31 cellular contexts compared by ENCODE assay signal in the genomic region with DNA sequence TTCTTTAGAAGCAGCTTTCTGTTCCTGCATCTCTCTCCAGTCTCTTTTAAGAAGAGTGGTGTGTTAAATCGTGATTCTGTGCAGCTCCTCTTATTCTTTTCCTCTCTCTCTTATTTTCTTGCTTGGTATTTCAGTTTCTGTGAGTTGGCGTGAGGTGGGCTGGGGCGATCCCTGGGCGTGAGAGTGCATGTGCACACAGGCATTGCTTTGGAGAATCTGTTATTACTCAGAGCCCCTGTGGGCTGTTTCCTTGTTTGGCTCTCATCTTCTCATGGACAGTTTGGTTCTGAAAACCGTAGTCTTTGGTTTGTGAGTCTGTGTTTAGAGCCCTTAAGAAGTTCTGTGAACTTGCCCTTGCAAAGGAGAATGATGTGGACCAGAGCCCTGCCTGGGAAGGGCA.
DNase-seq lines count a peak whose midpoint lies in the region; ATAC-seq and TF ChIP-seq lines count a peak whose summit lies in the region.
"Had no signal": no experiment of that assay in that cellular context is flagged by ENCODE, and none has a peak within 500 bp of the region (broad histone marks: within the 10 kb centered on the region; RNA-seq: fewer than 3 reads in every experiment).

No MANE protein-coding gene starts in this region.

- H3K27ac ChIP-seq in endodermal cell (ENCODE audit: low read depth, low read length) (no peak overlapping the region), suprapubic skin (no peak overlapping the region), right atrium auricular region (no peak overlapping the region)
- H3K27ac ChIP-seq: heart left ventricle, HL-60, psoas muscle, thyroid gland, WERI-Rb-1 had no signal

- CTCF ChIA-PET in GM10248 (lab: Yijun Ruan, JAX) = no interaction called here

- no peaks in the 10 kb centered on the region for H3K27me3 Mint-ChIP-seq in endodermal cell (ENCODE audit: insufficient read depth)
- H3K27me3 Mint-ChIP-seq: activated CD4-positive, alpha-beta T cell treated with anti-CD3 and anti-CD28 coated beads, Interleukin-2, amount 10 ng/mL, durations not matched to agents 7 days and 5 days; stimulated activated naive CD8-positive, alpha-beta T cell treated with anti-CD3 and anti-CD28 coated beads, Interleukin-15, Interleukin-2, amounts not matched to agents 100 ng/mL and 50 ng/mL, for 24 hours had no signal

- TF ChIP-seq CTCF in GM10248 (IDR thresholded peaks at IDR 0.05; ENCODE audit: control extremely low read depth, extremely low read depth, low read depth, missing control alignments) = no peak
- TF ChIP-seq CTCF in endodermal cell (conservative IDR thresholded peaks at IDR 0.05) = no peak
- no peak for TF ChIP-seq CTCF in suprapubic skin (IDR thresholded peaks at IDR 0.05)
- no peak for TF ChIP-seq CTCF in right atrium auricular region (IDR thresholded peaks at IDR 0.05)

- H3K4me3 Mint-ChIP-seq in endodermal cell = no peak overlapping the region
- H3K4me3 Mint-ChIP-seq: activated CD4-positive, alpha-beta T cell treated with anti-CD3 and anti-CD28 coated beads, Interleukin-2, amount 10 ng/mL, durations not matched to agents 7 days and 5 days; activated T-cell treated with anti-CD3 and anti-CD28 coated beads, Interleukin-2, amount 50 U/mL, for 4 hours; brain; CD8-positive, alpha-beta T cell; naive thymus-derived CD8-positive, alpha-beta T cell; stimulated activated naive CD8-positive, alpha-beta T cell treated with anti-CD3 and anti-CD28 coated beads, Interleukin-15, Interleukin-2, amounts not matched to agents 100 ng/mL and 50 ng/mL, for 24 hours had no signal

- peak; percentile 90 for ATAC-seq in GM18868 (IDR thresholded peaks at IDR 0.05; ENCODE audit: unreplicated experiment)
- ATAC-seq in HG02885 (IDR thresholded peaks at IDR 0.05; ENCODE audit: poor library complexity, unreplicated experiment) = peak; percentile 94
- ATAC-seq in GM19452 (IDR thresholded peaks at IDR 0.05; ENCODE audit: unreplicated experiment) = no peak
- ATAC-seq: activated T-cell treated with anti-CD3 and anti-CD28 coated beads, Interleukin-2, amount 50 U/mL, for 4 hours; CD8-positive, alpha-beta T cell; esophagus mucosa; heart left ventricle; HepG2; naive thymus-derived CD8-positive, alpha-beta T cell; psoas muscle had no signal

- peaks cover 2% of the 10 kb centered on the region for H3K4me1 Mint-ChIP-seq in endodermal cell
- H3K4me1 Mint-ChIP-seq: activated CD4-positive, alpha-beta T cell treated with anti-CD3 and anti-CD28 coated beads, Interleukin-2, amount 10 ng/mL, durations not matched to agents 7 days and 5 days; naive thymus-derived CD8-positive, alpha-beta T cell had no signal

- H3K4me1 ChIP-seq in endodermal cell (ENCODE audit: control insufficient read depth, insufficient read depth, low read length) = no peaks in the 10 kb centered on the region
- H3K4me1 ChIP-seq in suprapubic skin = no peaks in the 10 kb centered on the region
- H3K4me1 ChIP-seq in right atrium auricular region = no peaks in the 10 kb centered on the region
- H3K4me1 ChIP-seq: heart left ventricle, psoas muscle, thyroid gland had no signal

- H3K36me3 Mint-ChIP-seq in endodermal cell (ENCODE audit: low read depth) = peaks cover 5% of the 10 kb centered on the region
- H3K36me3 Mint-ChIP-seq: brain; CD8-positive, alpha-beta T cell; naive thymus-derived CD8-positive, alpha-beta T cell had no signal

- H3K27me3 ChIP-seq in endodermal cell (ENCODE audit: control insufficient read depth, insufficient read depth, low read length, poor library complexity, severe bottlenecking) (no peaks in the 10 kb centered on the region), suprapubic skin (no peaks in the 10 kb centered on the region), right atrium auricular region (no peaks in the 10 kb centered on the region)
- H3K27me3 ChIP-seq: heart left ventricle, thyroid gland had no signal

- H3K9me3 ChIP-seq in endodermal cell (ENCODE audit: control insufficient read depth, low read length) (peaks cover 8% of the 10 kb centered on the region), suprapubic skin (no peaks in the 10 kb centered on the region), right atrium auricular region (no peaks in the 10 kb centered on the region)
- H3K9me3 ChIP-seq: heart left ventricle, psoas muscle, thyroid gland had no signal

- H3K9me3 Mint-ChIP-seq in endodermal cell = peaks cover 34% of the 10 kb centered on the region
- H3K9me3 Mint-ChIP-seq: activated CD4-positive, alpha-beta T cell treated with anti-CD3 and anti-CD28 coated beads, Interleukin-2, amount 10 ng/mL, durations not matched to agents 7 days and 5 days; CD8-positive, alpha-beta T cell; stimulated activated naive CD8-positive, alpha-beta T cell treated with anti-CD3 and anti-CD28 coated beads, Interleukin-15, Interleukin-2, amounts not matched to agents 100 ng/mL and 50 ng/mL, for 24 hours had no signal

- H3K27ac Mint-ChIP-seq in endodermal cell = no peak overlapping the region
- H3K27ac Mint-ChIP-seq: activated CD4-positive, alpha-beta T cell treated with anti-CD3 and anti-CD28 coated beads, Interleukin-2, amount 10 ng/mL, durations not matched to agents 7 days and 5 days; brain; CD8-positive, alpha-beta T cell; naive thymus-derived CD8-positive, alpha-beta T cell; stimulated activated naive CD8-positive, alpha-beta T cell treated with anti-CD3 and anti-CD28 coated beads, Interleukin-15, Interleukin-2, amounts not matched to agents 100 ng/mL and 50 ng/mL, for 24 hours had no signal

- no peak for TF ChIP-seq POLR2A in suprapubic skin (IDR thresholded peaks at IDR 0.05)

- no peak overlapping the region for H3K9ac ChIP-seq in endodermal cell (ENCODE audit: extremely low read depth, low read length, poor library complexity, severe bottlenecking)

- POLR2A ChIA-PET in GM10248 (lab: Yijun Ruan, JAX) = no interaction called here

- no peak for TF ChIP-seq EP300 in suprapubic skin (IDR thresholded peaks at IDR 0.05)

- DNase-seq in GM10248 (ENCODE audit: extremely low spot score) (peak; percentile 31), endodermal cell (no peak), suprapubic skin (ENCODE audit: low spot score in 2 of 2) (no peak), right atrium auricular region (ENCODE audit: low spot score) (no peak), NCI-H2107 (lab: John Stamatoyannopoulos, UW) (no peak)
- DNase-seq: activated CD4-positive, alpha-beta T cell treated with anti-CD3 and anti-CD28 coated beads, Interleukin-2, amount 10 ng/mL, durations not matched to agents 7 days and 5 days; activated naive CD4-positive, alpha-beta T cell treated with Interleukin-2 at 50 U/mL for 16 hours; activated T-cell treated with anti-CD3 and anti-CD28 coated beads, Interleukin-2, amount 50 U/mL, for 4 hours; CD8-positive, alpha-beta T cell; DMS153; foreskin fibroblast; heart left ventricle; kidney; MV-4-11; naive thymus-derived CD8-positive, alpha-beta T cell; NCI-H2171; NCI-H524; NK-92 treated with Interleukin-12 subunit alpha and Interleukin-12 subunit beta, amount 100 ng/mL, for 24 hours; nucleus accumbens; psoas muscle; SHP77; thyroid gland; WERI-Rb-1 had no signal

- WGBS in endodermal cell (ENCODE audit: insufficient coverage in 1 of 2, insufficient read length in 1 of 2), 2 experiments = 86 to 94% methylated on average over 1 to 5 of the region's 5 CpGs
- 40% methylated on average over 5 of the region's 5 CpGs for WGBS in suprapubic skin

- H3K4me3 ChIP-seq in endodermal cell (ENCODE audit: low read length) (peak overlapping the region; percentile 40), suprapubic skin (no peak overlapping the region), right atrium auricular region (no peak overlapping the region)
- H3K4me3 ChIP-seq: heart left ventricle, psoas muscle, thyroid gland had no signal

- no peaks in the 10 kb centered on the region for H3K36me3 ChIP-seq in endodermal cell (ENCODE audit: control insufficient read depth, insufficient read depth, low read length)
- H3K36me3 ChIP-seq in suprapubic skin = no peaks in the 10 kb centered on the region
- H3K36me3 ChIP-seq in right atrium auricular region = no peaks in the 10 kb centered on the region
- H3K36me3 ChIP-seq: heart left ventricle, thyroid gland, WERI-Rb-1 had no signal
